1 cellular context compared by ENCODE assay signal in the genomic region with DNA sequence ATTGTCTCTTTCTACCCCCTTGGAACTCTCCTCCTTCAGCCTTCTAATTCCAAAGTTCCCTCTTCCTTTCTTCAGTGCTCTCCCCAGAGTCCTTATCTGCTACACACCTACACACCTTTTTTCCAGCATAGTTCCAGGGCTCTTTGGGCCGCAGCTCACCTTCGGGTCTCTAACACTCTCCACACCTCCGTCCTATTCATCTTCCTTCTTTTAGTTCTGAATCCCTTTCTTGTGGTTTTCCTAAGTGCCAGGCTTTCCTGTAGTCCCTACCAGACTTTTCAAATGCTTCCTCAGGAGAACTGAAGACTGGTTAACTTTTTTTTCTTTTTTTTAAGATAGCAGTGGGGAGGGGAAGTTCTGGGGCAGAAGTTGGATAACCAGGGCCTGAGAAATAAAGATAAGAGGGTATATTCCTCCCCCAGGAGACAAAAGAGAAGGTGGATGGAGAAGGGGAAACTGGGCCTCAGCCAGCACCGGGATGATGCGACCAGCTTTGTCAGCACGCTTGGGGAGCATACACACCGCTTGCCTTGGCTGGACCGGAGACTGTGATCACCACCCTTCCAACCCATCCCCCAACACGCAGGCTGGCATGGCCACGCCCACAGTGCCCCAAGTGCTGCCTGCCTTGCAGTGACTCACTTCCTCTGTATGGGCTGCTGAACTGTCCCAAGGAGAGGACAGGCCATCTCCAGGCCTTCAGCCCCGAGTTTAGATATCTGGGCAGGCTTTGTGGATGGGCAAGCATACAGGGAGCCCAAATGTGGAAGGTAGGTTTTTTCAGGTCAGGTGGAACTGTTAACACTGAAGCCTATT.
TF ChIP-seq lines count a peak whose summit lies in the region.

No MANE protein-coding gene starts in this region.

TF ChIP-seq in K562, 482 proteins besides CTCF, POLR2A, EP300 and RAD21 (continued from another document and continues in another):
- TF ChIP-seq, protein P1, sequence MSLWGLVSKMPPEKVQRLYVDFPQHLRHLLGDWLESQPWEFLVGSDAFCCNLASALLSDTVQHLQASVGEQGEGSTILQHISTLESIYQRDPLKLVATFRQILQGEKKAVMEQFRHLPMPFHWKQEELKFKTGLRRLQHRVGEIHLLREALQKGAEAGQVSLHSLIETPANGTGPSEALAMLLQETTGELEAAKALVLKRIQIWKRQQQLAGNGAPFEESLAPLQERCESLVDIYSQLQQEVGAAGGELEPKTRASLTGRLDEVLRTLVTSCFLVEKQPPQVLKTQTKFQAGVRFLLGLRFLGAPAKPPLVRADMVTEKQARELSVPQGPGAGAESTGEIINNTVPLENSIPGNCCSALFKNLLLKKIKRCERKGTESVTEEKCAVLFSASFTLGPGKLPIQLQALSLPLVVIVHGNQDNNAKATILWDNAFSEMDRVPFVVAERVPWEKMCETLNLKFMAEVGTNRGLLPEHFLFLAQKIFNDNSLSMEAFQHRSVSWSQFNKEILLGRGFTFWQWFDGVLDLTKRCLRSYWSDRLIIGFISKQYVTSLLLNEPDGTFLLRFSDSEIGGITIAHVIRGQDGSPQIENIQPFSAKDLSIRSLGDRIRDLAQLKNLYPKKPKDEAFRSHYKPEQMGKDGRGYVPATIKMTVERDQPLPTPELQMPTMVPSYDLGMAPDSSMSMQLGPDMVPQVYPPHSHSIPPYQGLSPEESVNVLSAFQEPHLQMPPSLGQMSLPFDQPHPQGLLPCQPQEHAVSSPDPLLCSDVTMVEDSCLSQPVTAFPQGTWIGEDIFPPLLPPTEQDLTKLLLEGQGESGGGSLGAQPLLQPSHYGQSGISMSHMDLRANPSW (CRISPR knock-in tag; IDR thresholded peaks at IDR 0.05): 0 out of 2 replicates have a peak, but pooled peaks have one; percentile 12
- TF ChIP-seq, protein P2, sequence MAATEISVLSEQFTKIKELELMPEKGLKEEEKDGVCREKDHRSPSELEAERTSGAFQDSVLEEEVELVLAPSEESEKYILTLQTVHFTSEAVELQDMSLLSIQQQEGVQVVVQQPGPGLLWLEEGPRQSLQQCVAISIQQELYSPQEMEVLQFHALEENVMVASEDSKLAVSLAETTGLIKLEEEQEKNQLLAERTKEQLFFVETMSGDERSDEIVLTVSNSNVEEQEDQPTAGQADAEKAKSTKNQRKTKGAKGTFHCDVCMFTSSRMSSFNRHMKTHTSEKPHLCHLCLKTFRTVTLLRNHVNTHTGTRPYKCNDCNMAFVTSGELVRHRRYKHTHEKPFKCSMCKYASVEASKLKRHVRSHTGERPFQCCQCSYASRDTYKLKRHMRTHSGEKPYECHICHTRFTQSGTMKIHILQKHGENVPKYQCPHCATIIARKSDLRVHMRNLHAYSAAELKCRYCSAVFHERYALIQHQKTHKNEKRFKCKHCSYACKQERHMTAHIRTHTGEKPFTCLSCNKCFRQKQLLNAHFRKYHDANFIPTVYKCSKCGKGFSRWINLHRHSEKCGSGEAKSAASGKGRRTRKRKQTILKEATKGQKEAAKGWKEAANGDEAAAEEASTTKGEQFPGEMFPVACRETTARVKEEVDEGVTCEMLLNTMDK (IDR thresholded peaks at IDR 0.05; ENCODE audit: borderline replicate concordance, insufficient read depth, low read depth, low read length, poor library complexity, severe bottlenecking): peak; percentile 20
- TF ChIP-seq MYC (IDR thresholded peaks at IDR 0.05; ENCODE audit: low read depth, low read length) (peak; percentile 69), MYC (CRISPR knock-in tag; IDR thresholded peaks at IDR 0.05; ENCODE audit: borderline replicate concordance, low read depth) (no peak), CBX1 (IDR thresholded peaks at IDR 0.05; ENCODE audit: low read depth) (no peak), ZNF347 (CRISPR knock-in tag; IDR thresholded peaks at IDR 0.05; ENCODE audit: low read depth) (no peak), ZNF354B (CRISPR knock-in tag; IDR thresholded peaks at IDR 0.05) (no peak), ZKSCAN1 (IDR thresholded peaks at IDR 0.05; ENCODE audit: low read depth, low read length) (no peak), SRSF7 (optimal IDR thresholded peaks at IDR 0.05; ENCODE audit: low read depth, low read length) (no peak), MTF1 (CRISPR knock-in tag; IDR thresholded peaks at IDR 0.05; ENCODE audit: borderline replicate concordance) (no peak), SIN3B (IDR thresholded peaks at IDR 0.05; ENCODE audit: low read depth) (no peak), RFX5 (IDR thresholded peaks at IDR 0.05; ENCODE audit: low read depth, low read length) (no peak; the same call in 1 of the 2 replicates), RAD51 (IDR thresholded peaks at IDR 0.05; ENCODE audit: borderline replicate concordance, low read depth) (no peak), ESRRB (CRISPR knock-in tag; IDR thresholded peaks at IDR 0.05; ENCODE audit: borderline replicate concordance) (0 out of 2 replicates have a peak, but pooled peaks have one; percentile 24), KLF16 (IDR thresholded peaks at IDR 0.05) (peak; percentile 88), MCM2 (IDR thresholded peaks at IDR 0.05; ENCODE audit: low read depth) (no peak), STAT5B (CRISPR knock-in tag; IDR thresholded peaks at IDR 0.05) (no peak), TOE1 (IDR thresholded peaks at IDR 0.05; ENCODE audit: borderline replicate concordance) (peak; percentile 27), TOE1 (CRISPR knock-in tag; IDR thresholded peaks at IDR 0.05; ENCODE audit: borderline replicate concordance, low read depth) (no peak), SMAD2 (IDR thresholded peaks at IDR 0.05; ENCODE audit: low read depth, low read length) (no peak), ESRRA (IDR thresholded peaks at IDR 0.05; ENCODE audit: borderline replicate concordance, low read depth) (0 out of 2 replicates have a peak, but pooled peaks have one; percentile 18), THRAP3 (IDR thresholded peaks at IDR 0.05; ENCODE audit: borderline replicate concordance) (peak; percentile 63; the same call in 1 of the 2 replicates), CREB1 (IDR thresholded peaks at IDR 0.05) (peak; percentile 46; the same call in 1 of the 2 replicates), CREB1 (CRISPR knock-in tag; IDR thresholded peaks at IDR 0.05) (no peak), PCBP1 (IDR thresholded peaks at IDR 0.05; ENCODE audit: low read depth, low read length, poor library complexity, severe bottlenecking) (no peak), KAT7 (CRISPR knock-in tag; IDR thresholded peaks at IDR 0.05; ENCODE audit: borderline replicate concordance) (peak; percentile 86; the same call in 1 of the 2 replicates), TCF7 (IDR thresholded peaks at IDR 0.05; ENCODE audit: borderline replicate concordance) (no peak), HMG20A (CRISPR knock-in tag; conservative IDR thresholded peaks at IDR 0.05) (no peak), TAF7 (tag; IDR thresholded peaks at IDR 0.05) (no peak), ZNF75A (CRISPR knock-in tag; IDR thresholded peaks at IDR 0.05) (0 out of 2 replicates have a peak, but pooled peaks have one; percentile 31), HNRNPH1 (optimal IDR thresholded peaks at IDR 0.05; ENCODE audit: low read depth, low read length) (no peak), MCM7 (IDR thresholded peaks at IDR 0.05) (no peak)
- TF ChIP-seq, protein P3, sequence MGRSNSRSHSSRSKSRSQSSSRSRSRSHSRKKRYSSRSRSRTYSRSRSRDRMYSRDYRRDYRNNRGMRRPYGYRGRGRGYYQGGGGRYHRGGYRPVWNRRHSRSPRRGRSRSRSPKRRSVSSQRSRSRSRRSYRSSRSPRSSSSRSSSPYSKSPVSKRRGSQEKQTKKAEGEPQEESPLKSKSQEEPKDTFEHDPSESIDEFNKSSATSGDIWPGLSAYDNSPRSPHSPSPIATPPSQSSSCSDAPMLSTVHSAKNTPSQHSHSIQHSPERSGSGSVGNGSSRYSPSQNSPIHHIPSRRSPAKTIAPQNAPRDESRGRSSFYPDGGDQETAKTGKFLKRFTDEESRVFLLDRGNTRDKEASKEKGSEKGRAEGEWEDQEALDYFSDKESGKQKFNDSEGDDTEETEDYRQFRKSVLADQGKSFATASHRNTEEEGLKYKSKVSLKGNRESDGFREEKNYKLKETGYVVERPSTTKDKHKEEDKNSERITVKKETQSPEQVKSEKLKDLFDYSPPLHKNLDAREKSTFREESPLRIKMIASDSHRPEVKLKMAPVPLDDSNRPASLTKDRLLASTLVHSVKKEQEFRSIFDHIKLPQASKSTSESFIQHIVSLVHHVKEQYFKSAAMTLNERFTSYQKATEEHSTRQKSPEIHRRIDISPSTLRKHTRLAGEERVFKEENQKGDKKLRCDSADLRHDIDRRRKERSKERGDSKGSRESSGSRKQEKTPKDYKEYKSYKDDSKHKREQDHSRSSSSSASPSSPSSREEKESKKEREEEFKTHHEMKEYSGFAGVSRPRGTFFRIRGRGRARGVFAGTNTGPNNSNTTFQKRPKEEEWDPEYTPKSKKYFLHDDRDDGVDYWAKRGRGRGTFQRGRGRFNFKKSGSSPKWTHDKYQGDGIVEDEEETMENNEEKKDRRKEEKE (IDR thresholded peaks at IDR 0.05; ENCODE audit: borderline replicate concordance in 1 of 2, control insufficient read depth in 1 of 2, low read depth in 2 of 2, low read length in 1 of 2): no peak
- TF ChIP-seq, protein P4, sequence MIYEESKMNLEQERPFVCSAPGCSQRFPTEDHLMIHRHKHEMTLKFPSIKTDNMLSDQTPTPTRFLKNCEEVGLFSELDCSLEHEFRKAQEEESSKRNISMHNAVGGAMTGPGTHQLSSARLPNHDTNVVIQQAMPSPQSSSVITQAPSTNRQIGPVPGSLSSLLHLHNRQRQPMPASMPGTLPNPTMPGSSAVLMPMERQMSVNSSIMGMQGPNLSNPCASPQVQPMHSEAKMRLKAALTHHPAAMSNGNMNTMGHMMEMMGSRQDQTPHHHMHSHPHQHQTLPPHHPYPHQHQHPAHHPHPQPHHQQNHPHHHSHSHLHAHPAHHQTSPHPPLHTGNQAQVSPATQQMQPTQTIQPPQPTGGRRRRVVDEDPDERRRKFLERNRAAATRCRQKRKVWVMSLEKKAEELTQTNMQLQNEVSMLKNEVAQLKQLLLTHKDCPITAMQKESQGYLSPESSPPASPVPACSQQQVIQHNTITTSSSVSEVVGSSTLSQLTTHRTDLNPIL (CRISPR knock-in tag; IDR thresholded peaks at IDR 0.05): no peak
- TF ChIP-seq, protein P5, sequence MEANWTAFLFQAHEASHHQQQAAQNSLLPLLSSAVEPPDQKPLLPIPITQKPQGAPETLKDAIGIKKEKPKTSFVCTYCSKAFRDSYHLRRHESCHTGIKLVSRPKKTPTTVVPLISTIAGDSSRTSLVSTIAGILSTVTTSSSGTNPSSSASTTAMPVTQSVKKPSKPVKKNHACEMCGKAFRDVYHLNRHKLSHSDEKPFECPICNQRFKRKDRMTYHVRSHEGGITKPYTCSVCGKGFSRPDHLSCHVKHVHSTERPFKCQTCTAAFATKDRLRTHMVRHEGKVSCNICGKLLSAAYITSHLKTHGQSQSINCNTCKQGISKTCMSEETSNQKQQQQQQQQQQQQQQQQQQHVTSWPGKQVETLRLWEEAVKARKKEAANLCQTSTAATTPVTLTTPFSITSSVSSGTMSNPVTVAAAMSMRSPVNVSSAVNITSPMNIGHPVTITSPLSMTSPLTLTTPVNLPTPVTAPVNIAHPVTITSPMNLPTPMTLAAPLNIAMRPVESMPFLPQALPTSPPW (CRISPR knock-in tag; IDR thresholded peaks at IDR 0.05): peak; percentile 93
- TF ChIP-seq, protein P6, sequence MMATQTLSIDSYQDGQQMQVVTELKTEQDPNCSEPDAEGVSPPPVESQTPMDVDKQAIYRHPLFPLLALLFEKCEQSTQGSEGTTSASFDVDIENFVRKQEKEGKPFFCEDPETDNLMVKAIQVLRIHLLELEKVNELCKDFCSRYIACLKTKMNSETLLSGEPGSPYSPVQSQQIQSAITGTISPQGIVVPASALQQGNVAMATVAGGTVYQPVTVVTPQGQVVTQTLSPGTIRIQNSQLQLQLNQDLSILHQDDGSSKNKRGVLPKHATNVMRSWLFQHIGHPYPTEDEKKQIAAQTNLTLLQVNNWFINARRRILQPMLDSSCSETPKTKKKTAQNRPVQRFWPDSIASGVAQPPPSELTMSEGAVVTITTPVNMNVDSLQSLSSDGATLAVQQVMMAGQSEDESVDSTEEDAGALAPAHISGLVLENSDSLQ (IDR thresholded peaks at IDR 0.05): no peak; the same call in 1 of the 2 replicates
- TF ChIP-seq, protein P7, sequence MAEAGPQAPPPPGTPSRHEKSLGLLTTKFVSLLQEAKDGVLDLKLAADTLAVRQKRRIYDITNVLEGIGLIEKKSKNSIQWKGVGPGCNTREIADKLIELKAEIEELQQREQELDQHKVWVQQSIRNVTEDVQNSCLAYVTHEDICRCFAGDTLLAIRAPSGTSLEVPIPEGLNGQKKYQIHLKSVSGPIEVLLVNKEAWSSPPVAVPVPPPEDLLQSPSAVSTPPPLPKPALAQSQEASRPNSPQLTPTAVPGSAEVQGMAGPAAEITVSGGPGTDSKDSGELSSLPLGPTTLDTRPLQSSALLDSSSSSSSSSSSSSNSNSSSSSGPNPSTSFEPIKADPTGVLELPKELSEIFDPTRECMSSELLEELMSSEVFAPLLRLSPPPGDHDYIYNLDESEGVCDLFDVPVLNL (CRISPR knock-in tag; IDR thresholded peaks at IDR 0.05; ENCODE audit: low read depth): no peak
- TF ChIP-seq, protein P8, sequence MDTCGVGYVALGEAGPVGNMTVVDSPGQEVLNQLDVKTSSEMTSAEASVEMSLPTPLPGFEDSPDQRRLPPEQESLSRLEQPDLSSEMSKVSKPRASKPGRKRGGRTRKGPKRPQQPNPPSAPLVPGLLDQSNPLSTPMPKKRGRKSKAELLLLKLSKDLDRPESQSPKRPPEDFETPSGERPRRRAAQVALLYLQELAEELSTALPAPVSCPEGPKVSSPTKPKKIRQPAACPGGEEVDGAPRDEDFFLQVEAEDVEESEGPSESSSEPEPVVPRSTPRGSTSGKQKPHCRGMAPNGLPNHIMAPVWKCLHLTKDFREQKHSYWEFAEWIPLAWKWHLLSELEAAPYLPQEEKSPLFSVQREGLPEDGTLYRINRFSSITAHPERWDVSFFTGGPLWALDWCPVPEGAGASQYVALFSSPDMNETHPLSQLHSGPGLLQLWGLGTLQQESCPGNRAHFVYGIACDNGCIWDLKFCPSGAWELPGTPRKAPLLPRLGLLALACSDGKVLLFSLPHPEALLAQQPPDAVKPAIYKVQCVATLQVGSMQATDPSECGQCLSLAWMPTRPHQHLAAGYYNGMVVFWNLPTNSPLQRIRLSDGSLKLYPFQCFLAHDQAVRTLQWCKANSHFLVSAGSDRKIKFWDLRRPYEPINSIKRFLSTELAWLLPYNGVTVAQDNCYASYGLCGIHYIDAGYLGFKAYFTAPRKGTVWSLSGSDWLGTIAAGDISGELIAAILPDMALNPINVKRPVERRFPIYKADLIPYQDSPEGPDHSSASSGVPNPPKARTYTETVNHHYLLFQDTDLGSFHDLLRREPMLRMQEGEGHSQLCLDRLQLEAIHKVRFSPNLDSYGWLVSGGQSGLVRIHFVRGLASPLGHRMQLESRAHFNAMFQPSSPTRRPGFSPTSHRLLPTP (IDR thresholded peaks at IDR 0.05; ENCODE audit: borderline replicate concordance, extremely low read depth, insufficient read length): no peak
- TF ChIP-seq, protein P9, sequence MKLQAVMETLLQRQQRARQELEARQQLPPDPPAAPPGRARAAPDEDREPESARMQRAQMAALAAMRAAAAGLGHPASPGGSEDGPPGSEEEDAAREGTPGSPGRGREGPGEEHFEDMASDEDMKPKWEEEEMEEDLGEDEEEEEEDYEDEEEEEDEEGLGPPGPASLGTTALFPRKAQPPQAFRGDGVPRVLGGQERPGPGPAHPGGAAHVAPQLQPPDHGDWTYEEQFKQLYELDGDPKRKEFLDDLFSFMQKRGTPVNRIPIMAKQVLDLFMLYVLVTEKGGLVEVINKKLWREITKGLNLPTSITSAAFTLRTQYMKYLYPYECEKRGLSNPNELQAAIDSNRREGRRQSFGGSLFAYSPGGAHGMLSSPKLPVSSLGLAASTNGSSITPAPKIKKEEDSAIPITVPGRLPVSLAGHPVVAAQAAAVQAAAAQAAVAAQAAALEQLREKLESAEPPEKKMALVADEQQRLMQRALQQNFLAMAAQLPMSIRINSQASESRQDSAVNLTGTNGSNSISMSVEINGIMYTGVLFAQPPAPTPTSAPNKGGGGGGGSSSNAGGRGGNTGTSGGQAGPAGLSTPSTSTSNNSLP (IDR thresholded peaks at IDR 0.05; ENCODE audit: borderline replicate concordance, low read depth, low read length): peak; percentile 34; the same call in 1 of the 2 replicates
